In the genomic region with DNA sequence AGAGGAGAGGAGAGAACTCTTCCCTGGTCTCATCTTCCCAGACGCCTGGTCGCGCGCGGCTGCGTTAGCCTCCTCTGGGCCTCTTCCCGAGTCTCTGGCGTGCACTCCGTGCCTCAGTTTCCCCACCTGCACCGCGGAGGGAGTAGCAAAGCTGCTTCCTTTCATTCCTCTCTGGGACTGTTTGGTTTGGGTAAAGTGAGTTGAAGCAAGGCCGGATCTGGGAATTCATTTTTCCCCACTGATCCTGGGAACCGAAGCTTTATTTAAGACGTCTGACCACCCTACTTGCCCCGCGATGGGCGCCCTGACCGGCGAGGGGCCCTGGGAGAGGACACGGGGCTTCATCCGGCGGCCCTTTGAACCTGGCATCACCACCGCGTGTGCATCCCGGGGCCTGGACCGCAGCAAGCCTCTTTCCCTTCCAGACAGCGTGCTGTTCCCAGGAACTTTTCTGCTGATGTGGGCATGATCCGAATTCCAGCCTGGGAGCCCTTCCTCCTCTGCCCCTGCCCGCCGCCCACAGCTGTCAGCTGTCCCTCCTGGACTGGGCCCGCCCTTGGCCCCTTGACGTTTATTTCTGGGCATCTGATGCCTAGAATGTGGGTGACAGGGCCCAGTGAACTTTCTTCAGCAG, we compare ENCODE assay signal across 8 cellular contexts. TPM values are rescaled to one million over a fixed set of nuclear protein-coding genes. Genes with fewer than 3 reads are reported as not detected.
DNase-seq lines count a peak whose midpoint lies in the region; ATAC-seq and TF ChIP-seq lines count a peak whose summit lies in the region.

No MANE protein-coding gene starts in this region.

- no peaks in the 10 kb centered on the region for H3K9me2 ChIP-seq in PC-3 (replicated peaks; ENCODE audit: low read length)

- H3K4me1 Mint-ChIP-seq in CD8-positive, alpha-beta T cell (ENCODE audit: low read depth), result peaks cover 11% of the 10 kb centered on the region
- peaks cover 11 to 20% of the 10 kb centered on the region in 2 donors for H3K4me1 Mint-ChIP-seq in natural killer cell

- no peak overlapping the region for H3K4me3 ChIP-seq in CD8-positive, alpha-beta T cell (ENCODE audit: low read depth, low read length)
- H3K4me3 ChIP-seq in PC-3 (ENCODE audit: low read length) (peak overlapping the region; percentile 93), epithelial cell of esophagus (ENCODE audit: low read length) (peak overlapping the region; percentile 69)

- H3K9ac ChIP-seq in PC-3 (ENCODE audit: low read length), result peak overlapping the region; percentile 76

- no peak for TF ChIP-seq CTCF in CD8-positive, alpha-beta T cell (IDR thresholded peaks at IDR 0.05)
- no peak for TF ChIP-seq CTCF in PC-3 (conservative IDR thresholded peaks at IDR 0.05; ENCODE audit: low read depth, low read length)
- no peak for TF ChIP-seq CTCF in epithelial cell of esophagus (IDR thresholded peaks at IDR 0.05; ENCODE audit: insufficient read depth, low read depth, low read length, missing control alignments)
- TF ChIP-seq CTCF in natural killer cell (IDR thresholded peaks at IDR 0.05), result no peak

- peaks cover 65% of the 10 kb centered on the region for H3K27me3 Mint-ChIP-seq in CD8-positive, alpha-beta T cell (ENCODE audit: low read depth)
- peaks cover 25 to 40% of the 10 kb centered on the region in 2 donors for H3K27me3 Mint-ChIP-seq in natural killer cell (ENCODE audit: low read depth in 2 of 2)

- intact Hi-C loops in CD8-positive, alpha-beta T cell (cut with DNase I, micrococcal nuclease), result no loop called here
- intact Hi-C loops in PC-3 (cut with micrococcal nuclease) (loop anchor here (5.0 kb wide), 1 partner anchor 327 kb away; a partner anchor contains a TSS), natural killer cell (cut with micrococcal nuclease) (no loop called here)

- peaks cover 3% of the 10 kb centered on the region for H3F3A ChIP-seq in PC-3 (ENCODE audit: low read length, unreplicated experiment)

- TSS peak; percentile 35 for BruUV-seq in PC-3 (replicated peaks; lab: Mats Ljungman, UMichigan)

- no peaks in the 10 kb centered on the region for H3K36me3 Mint-ChIP-seq in CD8-positive, alpha-beta T cell
- no peaks in the 10 kb centered on the region for H3K36me3 Mint-ChIP-seq in natural killer cell

- no peak overlapping the region for H3K27ac ChIP-seq in CD8-positive, alpha-beta T cell (ENCODE audit: low read depth, low read length)
- peak overlapping the region; percentile 35 for H3K27ac ChIP-seq in PC-3 (ENCODE audit: low read length)

- H3K4me1 ChIP-seq in CD8-positive, alpha-beta T cell (ENCODE audit: insufficient read depth, low read length), result no peaks in the 10 kb centered on the region
- peaks cover 43% of the 10 kb centered on the region for H3K4me1 ChIP-seq in PC-3 (ENCODE audit: insufficient read depth, low read length)

- H3K27ac Mint-ChIP-seq in CD8-positive, alpha-beta T cell, result no peak overlapping the region
- H3K27ac Mint-ChIP-seq in natural killer cell, result peak overlapping the region in 1 of 2 donors; percentile 68

- no peaks in the 10 kb centered on the region for H3K36me3 ChIP-seq in CD8-positive, alpha-beta T cell (ENCODE audit: insufficient read depth, low read length)
- H3K36me3 ChIP-seq in PC-3 (ENCODE audit: low read depth, low read length), result no peaks in the 10 kb centered on the region

- H3K9me3 Mint-ChIP-seq in CD8-positive, alpha-beta T cell, result no peaks in the 10 kb centered on the region
- H3K9me3 Mint-ChIP-seq in natural killer cell, result no peaks in the 10 kb centered on the region

- peak overlapping the region; percentile 100 for H3K4me2 ChIP-seq in PC-3 (ENCODE audit: low read length)

- H4K20me1 ChIP-seq in PC-3 (ENCODE audit: low read length), result peaks cover 5% of the 10 kb centered on the region; the same call in 1 of the 2 replicates

- H3K4me3 Mint-ChIP-seq in CD8-positive, alpha-beta T cell, result peak overlapping the region; percentile 76
- peak overlapping the region; percentile 83 for H3K4me3 Mint-ChIP-seq in natural killer cell

- H2AFZ ChIP-seq in PC-3 (ENCODE audit: low read length), result peak overlapping the region; percentile 38

- CTCF ChIA-PET in CD8-positive, alpha-beta T cell (lab: Charles Lee), result no interaction called here
- CTCF ChIA-PET in PC-3 (lab: Charles Lee), result interaction anchor here (1.8 kb wide), 1 partner anchor 122 kb away, joined by 8 read pairs; no protein-coding TSS in a partner anchor

- POLR2A ChIA-PET in CD8-positive, alpha-beta T cell (lab: Charles Lee), result no interaction called here
- POLR2A ChIA-PET in PC-3 (lab: Charles Lee; ENCODE audit: unreplicated experiment), result interaction anchor here (0.6 to 0.7 kb wide), 2 partner anchors 165 to 351 kb away, joined by 3 read pairs; no protein-coding TSS in a partner anchor

- DNase-seq in CD8-positive, alpha-beta T cell, result no peak
- peak; percentile 16 for DNase-seq in PC-3
- no peak for DNase-seq in epithelial cell of esophagus (ENCODE audit: low read depth)
- no peak for DNase-seq in natural killer cell
- no peak for DNase-seq in NCI-H187 (lab: John Stamatoyannopoulos, UW)
- no peak for DNase-seq in GOT3 (lab: John Stamatoyannopoulos, UW)

- H3K9me3 ChIP-seq in CD8-positive, alpha-beta T cell (ENCODE audit: low read length), result no peaks in the 10 kb centered on the region
- H3K9me3 ChIP-seq in PC-3 (ENCODE audit: low read length), result no peaks in the 10 kb centered on the region

- ATAC-seq in CD8-positive, alpha-beta T cell, result no peak
- ATAC-seq in PC-3, result peak; percentile 7; the same call in 1 of the 2 replicates
- ATAC-seq in natural killer cell, result no peak
- no peak for ATAC-seq in HG02852 (IDR thresholded peaks at IDR 0.05; ENCODE audit: unreplicated experiment)
- ATAC-seq in activated CD4-positive, CD25-positive, alpha-beta regulatory T cell treated with anti-CD3 and anti-CD28 coated beads, Interleukin-2, amount 50 U/mL, for 24 hours, result no peak

- peaks cover 55% of the 10 kb centered on the region for H3K79me2 ChIP-seq in PC-3 (ENCODE audit: low read length)

- no peaks in the 10 kb centered on the region for H3K27me3 ChIP-seq in CD8-positive, alpha-beta T cell (ENCODE audit: insufficient read depth, low read length)
- H3K27me3 ChIP-seq in PC-3 (ENCODE audit: low read length), result no peaks in the 10 kb centered on the region

RNA-seq across cellular contexts. Expression of a gene that starts 0.8 kb away (rescaled TPM):
- not detected for total RNA-seq in CD8-positive, alpha-beta T cell
- total RNA-seq in PC-3 (2014; rRNA removed) (15.3 and 15.6 TPM in 2 replicates), natural killer cell (1 to 10 TPM; 1.0 to 1.5 (median 1.2) TPM)
